In the genomic region with DNA sequence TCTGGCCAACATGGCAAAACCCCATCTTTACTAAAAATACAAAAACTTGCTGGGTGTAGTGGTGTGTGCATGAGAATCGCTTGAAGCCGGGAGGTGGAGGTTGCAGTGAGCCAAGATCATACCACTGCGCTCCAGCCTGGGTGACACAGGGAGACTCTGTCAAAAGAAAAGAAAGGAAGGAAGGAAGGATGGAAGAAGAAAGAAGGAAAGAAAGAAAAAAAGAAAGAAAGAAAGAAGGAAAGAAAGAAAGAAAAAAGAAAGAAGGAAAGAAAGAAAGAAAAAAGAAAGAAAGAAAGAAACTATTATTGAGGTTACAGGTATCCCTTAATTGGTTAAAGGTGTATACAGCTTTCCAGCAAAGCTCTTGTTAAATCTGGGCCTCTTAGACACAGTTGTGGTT, we compare ENCODE assay signal across 13 cellular contexts. TPM values are rescaled to one million over a fixed set of nuclear protein-coding genes. Genes with fewer than 3 reads are reported as not detected.
"Had no signal": no experiment of that assay in that cellular context is flagged by ENCODE, and none has a peak within 500 bp of the region (broad histone marks: within the 10 kb centered on the region; RNA-seq: fewer than 3 reads in every experiment).

No MANE protein-coding gene starts in this region.

RNA-seq across cellular contexts. Expression of a gene that starts 29.6 kb away (rescaled TPM):
- total RNA-seq: activated CD4-positive, alpha-beta memory T cell treated with anti-CD3 and anti-CD28 coated beads for 36 hours; activated CD4-positive, alpha-beta memory T cell treated with anti-CD3 and anti-CD28 coated beads, Interleukin-2, amount 10 ng/mL, durations not matched to agents 7 days and 5 days; activated CD4-positive, alpha-beta T cell treated with anti-CD3 and anti-CD28 coated beads for 36 hours; activated CD4-positive, alpha-beta T cell treated with anti-CD3 and anti-CD28 coated beads, Interleukin-2, amount 10 ng/mL, durations not matched to agents 24 days and 14 days; activated CD4-positive, alpha-beta T cell treated with anti-CD3 and anti-CD28 coated beads, Interleukin-2, amount 10 ng/mL, durations not matched to agents 7 days and 5 days; activated CD8-positive, alpha-beta memory T cell treated with anti-CD3 and anti-CD28 coated beads for 36 hours; activated CD8-positive, alpha-beta memory T cell treated with anti-CD3 and anti-CD28 coated beads, Interleukin-2, amount 10 ng/mL, durations not matched to agents 7 days and 5 days; activated CD8-positive, alpha-beta T cell treated with anti-CD3 and anti-CD28 coated beads for 36 hours; activated CD8-positive, alpha-beta T cell treated with anti-CD3 and anti-CD28 coated beads, Interleukin-2, amount 10 ng/mL, durations not matched to agents 7 days and 5 days; T-cell; T-helper 1 cell treated with Interleukin-12 subunit alpha and Interleukin-12 subunit beta and Interleukin-4 antibody, amounts not matched to agents 30 ng/mL and 1 ng/mL, for 36 hours; T-helper 17 cell; T-helper 2 cell treated with Interferon-gamma antibody and Interleukin-4, amounts not matched to agents 100 ng/mL and 5 ng/mL, for 36 hours had no signal

RNA-seq across cellular contexts. Expression of a gene that starts 40.7 kb away (rescaled TPM):
- total RNA-seq: activated CD4-positive, alpha-beta memory T cell treated with anti-CD3 and anti-CD28 coated beads for 36 hours; activated CD4-positive, alpha-beta memory T cell treated with anti-CD3 and anti-CD28 coated beads, Interleukin-2, amount 10 ng/mL, durations not matched to agents 7 days and 5 days; activated CD4-positive, alpha-beta T cell treated with anti-CD3 and anti-CD28 coated beads for 36 hours; activated CD4-positive, alpha-beta T cell treated with anti-CD3 and anti-CD28 coated beads, Interleukin-2, amount 10 ng/mL, durations not matched to agents 24 days and 14 days; activated CD4-positive, alpha-beta T cell treated with anti-CD3 and anti-CD28 coated beads, Interleukin-2, amount 10 ng/mL, durations not matched to agents 7 days and 5 days; activated CD8-positive, alpha-beta memory T cell treated with anti-CD3 and anti-CD28 coated beads for 36 hours; activated CD8-positive, alpha-beta memory T cell treated with anti-CD3 and anti-CD28 coated beads, Interleukin-2, amount 10 ng/mL, durations not matched to agents 7 days and 5 days; activated CD8-positive, alpha-beta T cell treated with anti-CD3 and anti-CD28 coated beads for 36 hours; activated CD8-positive, alpha-beta T cell treated with anti-CD3 and anti-CD28 coated beads, Interleukin-2, amount 10 ng/mL, durations not matched to agents 7 days and 5 days; T-helper 1 cell treated with Interleukin-12 subunit alpha and Interleukin-12 subunit beta and Interleukin-4 antibody, amounts not matched to agents 30 ng/mL and 1 ng/mL, for 36 hours; T-helper 17 cell; T-helper 2 cell treated with Interferon-gamma antibody and Interleukin-4, amounts not matched to agents 100 ng/mL and 5 ng/mL, for 36 hours had no signal
